In genomic region chr12:109477185-109477962, GRCh38 we compare ENCODE assay signal across 1 cellular context.
TF ChIP-seq lines count a peak whose summit lies in the region.

KCTD10 (minus strand) TSS chr12:109477300; CDS start chr12:109477262, 38 bp downstream.
UBE3B (plus strand) TSS chr12:109477634; CDS start chr12:109483552, 5,918 bp downstream.

TF ChIP-seq in HepG2, 621 proteins besides CTCF, POLR2A, EP300 and RAD21 (continued from another document and continues in another):
- TF ChIP-seq ZC3H13 (CRISPR knock-in tag; IDR thresholded peaks at IDR 0.05) (peak; percentile 84), ARNT (IDR thresholded peaks at IDR 0.05) (no peak), TMF1 (CRISPR knock-in tag; IDR thresholded peaks at IDR 0.05; ENCODE audit: low read depth) (no peak), SNAPC4 (CRISPR knock-in tag; IDR thresholded peaks at IDR 0.05) (peak; percentile 93), ZNF230 (CRISPR knock-in tag; IDR thresholded peaks at IDR 0.05) (peak; percentile 91; the same call in 1 of the 2 replicates), ZNF781 (CRISPR knock-in tag; IDR thresholded peaks at IDR 0.05; ENCODE audit: borderline replicate concordance, not compliant biosample characterization) (peak; percentile 51), ZNF501 (CRISPR knock-in tag; IDR thresholded peaks at IDR 0.05) (peak; percentile 91), MEIS2 (CRISPR knock-in tag; IDR thresholded peaks at IDR 0.05) (no peak), ELK4 (CRISPR knock-in tag; IDR thresholded peaks at IDR 0.05; ENCODE audit: borderline replicate concordance) (no peak), SMARCC2 (IDR thresholded peaks at IDR 0.05) (no peak), ZNF224 (CRISPR knock-in tag; IDR thresholded peaks at IDR 0.05) (no peak), ZBTB49 (CRISPR knock-in tag; IDR thresholded peaks at IDR 0.05; ENCODE audit: borderline replicate concordance) (no peak), IRX3 (CRISPR knock-in tag; IDR thresholded peaks at IDR 0.05; ENCODE audit: borderline replicate concordance, low read depth) (peak; percentile 65; the same call in 1 of the 2 replicates), HES4 (CRISPR knock-in tag; IDR thresholded peaks at IDR 0.05; ENCODE audit: borderline replicate concordance) (peak; percentile 72; the same call in 1 of the 2 replicates), ELF3 (CRISPR knock-in tag; IDR thresholded peaks at IDR 0.05) (no peak), ZNF883 (CRISPR knock-in tag; IDR thresholded peaks at IDR 0.05; ENCODE audit: not compliant biosample characterization) (peak; percentile 62), KDM2A (CRISPR knock-in tag; IDR thresholded peaks at IDR 0.05; ENCODE audit: borderline replicate concordance, low read depth) (peak; percentile 73; the same call in 1 of the 2 replicates), RFXANK (CRISPR knock-in tag; IDR thresholded peaks at IDR 0.05) (peak; percentile 65; the same call in 1 of the 2 replicates), CREBL2 (CRISPR knock-in tag; IDR thresholded peaks at IDR 0.05; ENCODE audit: borderline replicate concordance) (0 out of 2 replicates have a peak, but pooled peaks have one; percentile 39), RORA (CRISPR knock-in tag; IDR thresholded peaks at IDR 0.05) (0 out of 2 replicates have a peak, but pooled peaks have one; percentile 57), ZNF691 (CRISPR knock-in tag; IDR thresholded peaks at IDR 0.05; ENCODE audit: borderline replicate concordance, low read depth) (0 out of 2 replicates have a peak, but pooled peaks have one; percentile 13), ZNF570 (CRISPR knock-in tag; IDR thresholded peaks at IDR 0.05; ENCODE audit: borderline replicate concordance) (0 out of 2 replicates have a peak, but pooled peaks have one; percentile 32), ZNF639 (CRISPR knock-in tag; conservative IDR thresholded peaks at IDR 0.05) (peak; percentile 76), ATF4 (CRISPR knock-in tag; IDR thresholded peaks at IDR 0.05) (0 out of 4 replicates have a peak, but pooled peaks of 1 of the 2 experiments have one; percentile 20), CREM (IDR thresholded peaks at IDR 0.05) (peak; percentile 87), CREM (CRISPR knock-in tag; IDR thresholded peaks at IDR 0.05) (no peak), ZGPAT (CRISPR knock-in tag; IDR thresholded peaks at IDR 0.05) (peak; percentile 94), SALL1 (CRISPR knock-in tag; IDR thresholded peaks at IDR 0.05) (peak; percentile 49), ZNF292 (CRISPR knock-in tag; IDR thresholded peaks at IDR 0.05; ENCODE audit: borderline replicate concordance, low read depth) (0 out of 2 replicates have a peak, but pooled peaks have one; percentile 17), ZBTB34 (CRISPR knock-in tag; IDR thresholded peaks at IDR 0.05) (peak; percentile 47; the same call in 1 of the 2 replicates), ZZZ3 (CRISPR knock-in tag; IDR thresholded peaks at IDR 0.05; ENCODE audit: borderline replicate concordance) (peak; percentile 77; the same call in 1 of the 2 replicates), KMT2B (CRISPR knock-in tag; IDR thresholded peaks at IDR 0.05) (peak; percentile 82), SP140L (CRISPR knock-in tag; IDR thresholded peaks at IDR 0.05; ENCODE audit: borderline replicate concordance) (no peak), GATAD2A (CRISPR knock-in tag; IDR thresholded peaks at IDR 0.05) (0 out of 2 replicates have a peak, but pooled peaks have one; percentile 16)
